Comparison of ENCODE assay signal across 10 cellular contexts in genomic region chr6:22146581-22147468, GRCh38.
DNase-seq lines count a peak whose midpoint lies in the region; ATAC-seq and TF ChIP-seq lines count a peak whose summit lies in the region.
"Had no signal": no experiment of that assay in that cellular context is flagged by ENCODE, and none has a peak within 500 bp of the region (broad histone marks: within the 10 kb centered on the region; RNA-seq: fewer than 3 reads in every experiment).

No MANE protein-coding gene starts in this region.

- H3K27me3 ChIP-seq in CD8-positive, alpha-beta T cell (ENCODE audit: insufficient read depth, low read length): no peaks in the 10 kb centered on the region
- H3K27me3 ChIP-seq in trophoblast cell (ENCODE audit: insufficient read depth, low read length): no peaks in the 10 kb centered on the region
- H3K27me3 ChIP-seq: adrenal gland had no signal

- TF ChIP-seq CTCF in CD8-positive, alpha-beta T cell (IDR thresholded peaks at IDR 0.05): no peak
- no peak for TF ChIP-seq CTCF in epithelial cell of proximal tubule (conservative IDR thresholded peaks at IDR 0.05; ENCODE audit: low read depth, low read length)

- CTCF ChIA-PET in CD8-positive, alpha-beta T cell (lab: Charles Lee): interaction anchor here (0.7 to 1.6 kb wide), 3 partner anchors 11 to 83 kb away, joined by 3 to 4 read pairs (median 3); no protein-coding TSS in a partner anchor

- DNase-seq in CD8-positive, alpha-beta T cell: peak in 2 of 7 experiments; percentile 7 to 25
- peak; percentile 91 for DNase-seq in NCI-H69 (lab: John Stamatoyannopoulos, UW)
- no peak for DNase-seq in epithelial cell of proximal tubule (ENCODE audit: low read depth)
- no peak for DNase-seq in trophoblast cell
- no peak for DNase-seq in NCI-H128 (lab: John Stamatoyannopoulos, UW; ENCODE audit: unreplicated experiment)
- DNase-seq in NCI-H1417 treated with DMSO at 0.1 percent for 48 hours (lab: John Stamatoyannopoulos, UW): no peak
- DNase-seq: NCI-H1048 had no signal

- peak overlapping the region; percentile 96 for H2BK120ac ChIP-seq in trophoblast cell (ENCODE audit: insufficient read depth, low read length, poor library complexity)

- ATAC-seq in CD8-positive, alpha-beta T cell: peak; percentile 41
- ATAC-seq in activated T-helper 17 cell treated with anti-CD3 and anti-CD28 coated beads, Interleukin-2, amount 50 U/mL, for 72 hours (replicated peaks): no peak
- ATAC-seq in HG02588 (IDR thresholded peaks at IDR 0.05; ENCODE audit: unreplicated experiment): no peak

- intact Hi-C loops in CD8-positive, alpha-beta T cell (cut with DNase I, micrococcal nuclease): loop anchor here (2.0 to 5.0 kb wide), 3 partner anchors 85 to 560 kb away; no protein-coding TSS in a partner anchor

- peak overlapping the region; percentile 98 for H2AK5ac ChIP-seq in trophoblast cell (ENCODE audit: low read length)

- no CpG with 5 or more reads among the region's 42 CpGs for WGBS in trophoblast cell (ENCODE audit: extremely low coverage, insufficient coverage, insufficient read length)

- H2BK5ac ChIP-seq in trophoblast cell (ENCODE audit: low read depth, low read length, poor library complexity): peak overlapping the region; percentile 76

- H3K14ac ChIP-seq in trophoblast cell (ENCODE audit: low read length): peak overlapping the region; percentile 83

- POLR2A ChIA-PET in CD8-positive, alpha-beta T cell (lab: Charles Lee): interaction anchor here (0.6 to 1.0 kb wide), 3 partner anchors 11 to 795 kb away, joined by 3 to 6 read pairs (median 4); partner anchors contain the start of gene SOX4

- H3K36me3 Mint-ChIP-seq in CD8-positive, alpha-beta T cell: no peaks in the 10 kb centered on the region
- no peaks in the 10 kb centered on the region for H3K36me3 Mint-ChIP-seq in activated T-helper 17 cell treated with anti-CD3 and anti-CD28 coated beads, Interleukin-2, amount 50 U/mL, for 72 hours (ENCODE audit: low read depth)

- H3K4me3 Mint-ChIP-seq in CD8-positive, alpha-beta T cell: peak overlapping the region; percentile 81
- no peak overlapping the region for H3K4me3 Mint-ChIP-seq in activated T-helper 17 cell treated with anti-CD3 and anti-CD28 coated beads, Interleukin-2, amount 50 U/mL, for 72 hours

- peak overlapping the region; percentile 88 for H3K27ac Mint-ChIP-seq in CD8-positive, alpha-beta T cell
- no peak overlapping the region for H3K27ac Mint-ChIP-seq in activated T-helper 17 cell treated with anti-CD3 and anti-CD28 coated beads, Interleukin-2, amount 50 U/mL, for 72 hours

- H3K36me3 ChIP-seq in CD8-positive, alpha-beta T cell (ENCODE audit: insufficient read depth, low read length): no peaks in the 10 kb centered on the region
- peaks cover 0 to 5% of the 10 kb centered on the region in 2 experiments for H3K36me3 ChIP-seq in trophoblast cell (ENCODE audit: control insufficient read depth in 1 of 2, insufficient read depth in 2 of 2, low read length in 2 of 2)
- H3K36me3 ChIP-seq: adrenal gland had no signal

- H3K27me3 Mint-ChIP-seq in CD8-positive, alpha-beta T cell (ENCODE audit: low read depth): peaks cover 25% of the 10 kb centered on the region
- H3K27me3 Mint-ChIP-seq in activated T-helper 17 cell treated with anti-CD3 and anti-CD28 coated beads, Interleukin-2, amount 50 U/mL, for 72 hours: peaks cover 20% of the 10 kb centered on the region

- peak overlapping the region; percentile 20 for H3K27ac ChIP-seq in CD8-positive, alpha-beta T cell (ENCODE audit: low read depth, low read length)
- no peak overlapping the region for H3K27ac ChIP-seq in trophoblast cell (ENCODE audit: low read depth, low read length)
- H3K27ac ChIP-seq: adrenal gland had no signal

- peaks cover 24% of the 10 kb centered on the region for H3K4me1 ChIP-seq in CD8-positive, alpha-beta T cell (ENCODE audit: insufficient read depth, low read length)
- peaks cover 17 to 25% of the 10 kb centered on the region in 2 experiments for H3K4me1 ChIP-seq in trophoblast cell (ENCODE audit: control insufficient read depth in 1 of 2, insufficient read depth in 2 of 2, low read length in 2 of 2)

- peak overlapping the region; percentile 57 for H3K4me3 ChIP-seq in CD8-positive, alpha-beta T cell (ENCODE audit: low read depth, low read length)
- H3K4me3 ChIP-seq in epithelial cell of proximal tubule (ENCODE audit: low read depth, low read length): peak overlapping the region; percentile 56
- no peak overlapping the region for H3K4me3 ChIP-seq in trophoblast cell (ENCODE audit: low read depth, low read length)
- H3K4me3 ChIP-seq: adrenal gland had no signal

- no peak overlapping the region for H3K4me2 ChIP-seq in trophoblast cell (ENCODE audit: low read length)

- H4K8ac ChIP-seq in trophoblast cell (ENCODE audit: low read depth, low read length): peak overlapping the region; percentile 85

- no peak overlapping the region for H4K12ac ChIP-seq in trophoblast cell (ENCODE audit: low read depth, low read length)

- peaks cover 12% of the 10 kb centered on the region for H3K79me1 ChIP-seq in trophoblast cell (ENCODE audit: low read length)

- peak overlapping the region; percentile 92 for H3K18ac ChIP-seq in trophoblast cell (ENCODE audit: low read length)

- peak overlapping the region; percentile 99 for H2BK12ac ChIP-seq in trophoblast cell (ENCODE audit: low read length)

- no peaks in the 10 kb centered on the region for H3K9me3 ChIP-seq in CD8-positive, alpha-beta T cell (ENCODE audit: low read length)
- no peaks in the 10 kb centered on the region for H3K9me3 ChIP-seq in trophoblast cell (ENCODE audit: insufficient read depth, low read depth, low read length)
- H3K9me3 ChIP-seq: adrenal gland had no signal

- peak overlapping the region; percentile 96 for H4K91ac ChIP-seq in trophoblast cell (ENCODE audit: low read depth, low read length)

- H3K79me2 ChIP-seq in trophoblast cell (ENCODE audit: control insufficient read depth, insufficient read depth, low read length, poor library complexity): peaks cover 2% of the 10 kb centered on the region

- H3K23ac ChIP-seq in trophoblast cell (ENCODE audit: low read length): no peak overlapping the region

- H3K4ac ChIP-seq in trophoblast cell (ENCODE audit: low read depth, low read length): peak overlapping the region; percentile 49

- peaks cover 34% of the 10 kb centered on the region for H3K4me1 Mint-ChIP-seq in CD8-positive, alpha-beta T cell (ENCODE audit: low read depth)
- H3K4me1 Mint-ChIP-seq in activated T-helper 17 cell treated with anti-CD3 and anti-CD28 coated beads, Interleukin-2, amount 50 U/mL, for 72 hours: no peaks in the 10 kb centered on the region

- no peak overlapping the region for H3K9ac ChIP-seq in trophoblast cell (ENCODE audit: low read length)

- no peak overlapping the region for H2AFZ ChIP-seq in trophoblast cell (ENCODE audit: insufficient read depth, low read length, poor library complexity)

- H3K9me3 Mint-ChIP-seq in CD8-positive, alpha-beta T cell: no peaks in the 10 kb centered on the region
- no peaks in the 10 kb centered on the region for H3K9me3 Mint-ChIP-seq in activated T-helper 17 cell treated with anti-CD3 and anti-CD28 coated beads, Interleukin-2, amount 50 U/mL, for 72 hours
